Comparison of ENCODE assay signal across 25 cellular contexts in genomic region chr13:25840931-25841330, GRCh38.
"Had no signal": no experiment of that assay in that cellular context is flagged by ENCODE, and none has a peak within 500 bp of the region (broad histone marks: within the 10 kb centered on the region; RNA-seq: fewer than 3 reads in every experiment).

No MANE protein-coding gene starts in this region.

- H3K4me2 ChIP-seq: neural progenitor cell had no signal

- H3K27ac ChIP-seq: adrenal gland, heart right ventricle, neural progenitor cell, right atrium auricular region, spleen, suprapubic skin, tibial artery, upper lobe of right lung, WERI-Rb-1 had no signal

- H3K27me3 ChIP-seq: neural progenitor cell, right atrium auricular region, spleen, suprapubic skin, tibial artery, upper lobe of right lung had no signal

- H2AFZ ChIP-seq: neural progenitor cell had no signal

- H3K36me3 Mint-ChIP-seq: activated naive CD8-positive, alpha-beta T cell treated with anti-CD3 and anti-CD28 coated beads for 36 hours; neural progenitor cell had no signal

- ATAC-seq: activated CD4-positive, CD25-positive, alpha-beta regulatory T cell treated with anti-CD3 and anti-CD28 coated beads, Interleukin-2, amount 50 U/mL, for 24 hours; heart right ventricle; left ventricle myocardium superior; naive thymus-derived CD8-positive, alpha-beta T cell; upper lobe of right lung had no signal

- H3K4me3 Mint-ChIP-seq: activated naive CD8-positive, alpha-beta T cell treated with anti-CD3 and anti-CD28 coated beads for 36 hours; brain; naive thymus-derived CD8-positive, alpha-beta T cell; neural progenitor cell; T-helper 1 cell treated with Interleukin-12 subunit alpha and Interleukin-12 subunit beta and Interleukin-4 antibody, amounts not matched to agents 30 μg/mL and 1 μg/mL, for 36 hours had no signal

- H3K27me3 Mint-ChIP-seq: activated naive CD8-positive, alpha-beta T cell treated with anti-CD3 and anti-CD28 coated beads for 36 hours had no signal

- DNase-seq: activated CD4-positive, alpha-beta T cell treated with anti-CD3 and anti-CD28 coated beads for 48 hours; activated CD4-positive, alpha-beta T cell treated with anti-CD3 and anti-CD28 coated beads, Interleukin-2, amount 50 U/mL, for 48 hours; activated CD8-positive, alpha-beta memory T cell treated with anti-CD3 and anti-CD28 coated beads for 24 hours; activated effector memory CD4-positive, alpha-beta T cell treated with Interleukin-2 at 50 U/mL for 16 hours; activated naive CD4-positive, alpha-beta T cell treated with Interleukin-2 at 50 U/mL for 16 hours; activated naive CD8-positive, alpha-beta T cell treated with anti-CD3 and anti-CD28 coated beads for 36 hours; adrenal gland; aorta; cortex of kidney; heart right ventricle; left ventricle myocardium superior; naive thymus-derived CD8-positive, alpha-beta T cell; occipital lobe; spleen; stimulated activated naive CD4-positive, alpha-beta T cell; T1000; tibial artery; upper lobe of right lung; WERI-Rb-1 had no signal

- H3K9ac ChIP-seq: neural progenitor cell had no signal

- H3K4me3 ChIP-seq: adrenal gland, heart right ventricle, neural progenitor cell, right atrium auricular region, spleen, suprapubic skin, tibial artery, upper lobe of right lung had no signal

- H3K36me3 ChIP-seq: adrenal gland, heart right ventricle, neural progenitor cell, right atrium auricular region, spleen, suprapubic skin, tibial artery, upper lobe of right lung, WERI-Rb-1 had no signal

- H3K9me3 Mint-ChIP-seq: activated naive CD8-positive, alpha-beta T cell treated with anti-CD3 and anti-CD28 coated beads for 36 hours had no signal

- H3K27ac Mint-ChIP-seq: activated naive CD8-positive, alpha-beta T cell treated with anti-CD3 and anti-CD28 coated beads for 36 hours; naive thymus-derived CD8-positive, alpha-beta T cell; neural progenitor cell; T-helper 1 cell treated with Interleukin-12 subunit alpha and Interleukin-12 subunit beta and Interleukin-4 antibody, amounts not matched to agents 30 μg/mL and 1 μg/mL, for 36 hours had no signal

- H3K9me3 ChIP-seq: adrenal gland, right atrium auricular region, suprapubic skin, tibial artery, upper lobe of right lung had no signal

- H3K4me1 ChIP-seq: adrenal gland, heart right ventricle, right atrium auricular region, spleen, suprapubic skin, tibial artery, upper lobe of right lung had no signal
